ENCODE assay signal across 1 cellular context in genomic region chr1:151924691-151925587, GRCh38.
A peak's percentile ranks its signal among the peaks of the same experiment; 100 is the strongest.
TF ChIP-seq lines count a peak whose summit lies in the region.

No MANE protein-coding gene starts in this region.

TF ChIP-seq in K562, 482 proteins besides CTCF, POLR2A, EP300 and RAD21 (continued from another document):
- TF ChIP-seq, protein P1, sequence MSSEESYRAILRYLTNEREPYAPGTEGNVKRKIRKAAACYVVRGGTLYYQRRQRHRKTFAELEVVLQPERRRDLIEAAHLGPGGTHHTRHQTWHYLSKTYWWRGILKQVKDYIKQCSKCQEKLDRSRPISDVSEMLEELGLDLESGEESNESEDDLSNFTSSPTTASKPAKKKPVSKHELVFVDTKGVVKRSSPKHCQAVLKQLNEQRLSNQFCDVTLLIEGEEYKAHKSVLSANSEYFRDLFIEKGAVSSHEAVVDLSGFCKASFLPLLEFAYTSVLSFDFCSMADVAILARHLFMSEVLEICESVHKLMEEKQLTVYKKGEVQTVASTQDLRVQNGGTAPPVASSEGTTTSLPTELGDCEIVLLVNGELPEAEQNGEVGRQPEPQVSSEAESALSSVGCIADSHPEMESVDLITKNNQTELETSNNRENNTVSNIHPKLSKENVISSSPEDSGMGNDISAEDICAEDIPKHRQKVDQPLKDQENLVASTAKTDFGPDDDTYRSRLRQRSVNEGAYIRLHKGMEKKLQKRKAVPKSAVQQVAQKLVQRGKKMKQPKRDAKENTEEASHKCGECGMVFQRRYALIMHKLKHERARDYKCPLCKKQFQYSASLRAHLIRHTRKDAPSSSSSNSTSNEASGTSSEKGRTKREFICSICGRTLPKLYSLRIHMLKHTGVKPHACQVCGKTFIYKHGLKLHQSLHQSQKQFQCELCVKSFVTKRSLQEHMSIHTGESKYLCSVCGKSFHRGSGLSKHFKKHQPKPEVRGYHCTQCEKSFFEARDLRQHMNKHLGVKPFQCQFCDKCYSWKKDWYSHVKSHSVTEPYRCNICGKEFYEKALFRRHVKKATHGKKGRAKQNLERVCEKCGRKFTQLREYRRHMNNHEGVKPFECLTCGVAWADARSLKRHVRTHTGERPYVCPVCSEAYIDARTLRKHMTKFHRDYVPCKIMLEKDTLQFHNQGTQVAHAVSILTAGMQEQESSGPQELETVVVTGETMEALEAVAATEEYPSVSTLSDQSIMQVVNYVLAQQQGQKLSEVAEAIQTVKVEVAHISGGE (CRISPR knock-in tag; IDR thresholded peaks at IDR 0.05), result no peak
- TF ChIP-seq ZFP30 (CRISPR knock-in tag; IDR thresholded peaks at IDR 0.05; ENCODE audit: borderline replicate concordance), result no peak
- TF ChIP-seq SNAPC5 (CRISPR knock-in tag; IDR thresholded peaks at IDR 0.05), result no peak
- TF ChIP-seq GTF2E2 (tag; IDR thresholded peaks at IDR 0.05), result no peak
- TF ChIP-seq SP2 (IDR thresholded peaks at IDR 0.05; ENCODE audit: extremely low read depth, low read depth, low read length, poor library complexity, severe bottlenecking), result no peak
- TF ChIP-seq, protein P2, sequence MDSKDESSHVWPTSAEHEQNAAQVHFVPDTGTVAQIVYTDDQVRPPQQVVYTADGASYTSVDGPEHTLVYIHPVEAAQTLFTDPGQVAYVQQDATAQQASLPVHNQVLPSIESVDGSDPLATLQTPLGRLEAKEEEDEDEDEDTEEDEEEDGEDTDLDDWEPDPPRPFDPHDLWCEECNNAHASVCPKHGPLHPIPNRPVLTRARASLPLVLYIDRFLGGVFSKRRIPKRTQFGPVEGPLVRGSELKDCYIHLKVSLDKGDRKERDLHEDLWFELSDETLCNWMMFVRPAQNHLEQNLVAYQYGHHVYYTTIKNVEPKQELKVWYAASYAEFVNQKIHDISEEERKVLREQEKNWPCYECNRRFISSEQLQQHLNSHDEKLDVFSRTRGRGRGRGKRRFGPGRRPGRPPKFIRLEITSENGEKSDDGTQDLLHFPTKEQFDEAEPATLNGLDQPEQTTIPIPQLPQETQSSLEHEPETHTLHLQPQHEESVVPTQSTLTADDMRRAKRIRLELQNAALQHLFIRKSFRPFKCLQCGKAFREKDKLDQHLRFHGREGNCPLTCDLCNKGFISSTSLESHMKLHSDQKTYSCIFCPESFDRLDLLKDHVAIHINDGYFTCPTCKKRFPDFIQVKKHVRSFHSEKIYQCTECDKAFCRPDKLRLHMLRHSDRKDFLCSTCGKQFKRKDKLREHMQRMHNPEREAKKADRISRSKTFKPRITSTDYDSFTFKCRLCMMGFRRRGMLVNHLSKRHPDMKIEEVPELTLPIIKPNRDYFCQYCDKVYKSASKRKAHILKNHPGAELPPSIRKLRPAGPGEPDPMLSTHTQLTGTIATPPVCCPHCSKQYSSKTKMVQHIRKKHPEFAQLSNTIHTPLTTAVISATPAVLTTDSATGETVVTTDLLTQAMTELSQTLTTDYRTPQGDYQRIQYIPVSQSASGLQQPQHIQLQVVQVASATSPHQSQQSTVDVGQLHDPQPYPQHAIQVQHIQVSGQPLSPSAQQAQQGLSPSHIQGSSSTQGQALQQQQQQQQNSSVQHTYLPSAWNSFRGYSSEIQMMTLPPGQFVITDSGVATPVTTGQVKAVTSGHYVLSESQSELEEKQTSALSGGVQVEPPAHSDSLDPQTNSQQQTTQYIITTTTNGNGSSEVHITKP (IDR thresholded peaks at IDR 0.05; ENCODE audit: partially characterized antibody), result no peak
- TF ChIP-seq ZNF717 (CRISPR knock-in tag; IDR thresholded peaks at IDR 0.05), result no peak
- TF ChIP-seq RCOR1 (IDR thresholded peaks at IDR 0.05; ENCODE audit: borderline replicate concordance in 1 of 2, low read depth in 2 of 2, low read length in 2 of 2), result peak in 1 of 2 experiments; percentile 6; a peak in 1 of 4 replicates
- TF ChIP-seq TRIM24 (IDR thresholded peaks at IDR 0.05), result no peak
- peak; percentile 40; the same call in 1 of the 2 replicates for TF ChIP-seq ADNP (tag; IDR thresholded peaks at IDR 0.05)
- no peak for TF ChIP-seq ZNF584 (CRISPR knock-in tag; IDR thresholded peaks at IDR 0.05; ENCODE audit: low read depth)
- no peak for TF ChIP-seq COPS2 (conservative IDR thresholded peaks at IDR 0.05)
- peak; percentile 83 for TF ChIP-seq BCOR (IDR thresholded peaks at IDR 0.05)
- TF ChIP-seq TCF7L2 (IDR thresholded peaks at IDR 0.05; ENCODE audit: low read depth, low read length), result no peak
